Comparison of ENCODE assay signal across 22 cellular contexts in the genomic region with DNA sequence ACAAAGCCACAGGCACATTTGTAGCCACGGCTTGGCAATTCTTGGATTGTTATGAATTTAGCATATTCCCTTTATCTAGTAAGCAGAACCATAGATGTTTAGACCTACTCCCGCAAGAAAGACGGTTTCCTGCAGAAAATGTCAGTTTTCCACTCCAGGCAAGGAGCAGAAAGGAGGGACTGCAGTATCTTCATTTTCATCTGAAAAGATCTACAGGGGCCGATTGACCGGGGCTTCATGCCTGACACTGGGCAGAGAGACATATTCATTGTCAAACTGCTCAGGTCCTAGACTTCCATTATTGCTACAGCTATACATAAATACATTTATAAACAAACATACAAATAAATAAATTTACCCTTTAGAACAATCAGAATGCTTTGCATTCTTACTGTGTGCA.
DNase-seq lines count a peak whose midpoint lies in the region; TF ChIP-seq lines count a peak whose summit lies in the region.
"Had no signal": no experiment of that assay in that cellular context is flagged by ENCODE, and none has a peak within 500 bp of the region (broad histone marks: within the 10 kb centered on the region; RNA-seq: fewer than 3 reads in every experiment).

No MANE protein-coding gene starts in this region.

- H3K9me3 ChIP-seq in HUES48 (ENCODE audit: control insufficient read depth, insufficient read depth, low read length) (no peaks in the 10 kb centered on the region), iPS-20b (ENCODE audit: insufficient read depth, low read depth, low read length) (no peaks in the 10 kb centered on the region), neuronal stem cell (replicated peaks in 1 of 2; ENCODE audit: control insufficient read depth in 2 of 2, insufficient read depth in 1 of 2, low read depth in 1 of 2, low read length in 2 of 2) (no peaks in the 10 kb centered on the region), thyroid gland (no peaks in the 10 kb centered on the region)
- H3K9me3 ChIP-seq: BE2C; BLaER1 treated with 17β-estradiol and CSF1 and Interleukin-3, amounts not matched to agents 10 nM and 100 nM; HAP-1 had no signal

- H3K9ac ChIP-seq in HUES48 (ENCODE audit: low read depth, low read length) (no peak overlapping the region), iPS-20b (ENCODE audit: low read depth, low read length) (no peak overlapping the region), neuronal stem cell (ENCODE audit: low read depth, low read length, poor library complexity) (no peak overlapping the region)
- H3K9ac ChIP-seq: BLaER1 treated with 17β-estradiol and CSF1 and Interleukin-3, amounts not matched to agents 10 nM and 100 nM; GM23248 had no signal

- H4K8ac ChIP-seq in neuronal stem cell (ENCODE audit: low read depth, low read length) = no peak overlapping the region

- H2BK120ac ChIP-seq in neuronal stem cell (ENCODE audit: low read depth, low read length) = no peak overlapping the region

- H3K4me3 ChIP-seq in HUES48 (ENCODE audit: low read depth, low read length) (no peak overlapping the region), iPS-20b (ENCODE audit: low read length) (peak overlapping the region; percentile 29; the same call in 1 of the 2 replicates), neuronal stem cell (ENCODE audit: low read length in 2 of 2) (no peak overlapping the region), thyroid gland (replicated peaks in 1 of 3) (no peak overlapping the region)
- H3K4me3 ChIP-seq: BLaER1 treated with 17β-estradiol and CSF1 and Interleukin-3, amounts not matched to agents 10 nM and 100 nM; GM12878; GM23248; HAP-1 had no signal

- no CpG with 5 or more reads among the region's 5 CpGs for WGBS in neuronal stem cell (ENCODE audit: extremely low coverage in 2 of 2, insufficient read length in 2 of 2, insufficient replicate concordance in 1 of 2), 2 donors
- 79 to 87% methylated on average over 5 of the region's 5 CpGs for WGBS in thyroid gland, 2 donors

- no peak overlapping the region for H2BK15ac ChIP-seq in neuronal stem cell (ENCODE audit: low read length)

- H3K36me3 Mint-ChIP-seq in neural crest cell (ENCODE audit: low read depth) = no peaks in the 10 kb centered on the region
- H3K36me3 Mint-ChIP-seq: CD14-positive monocyte had no signal

- no peaks in the 10 kb centered on the region for H3K9me3 Mint-ChIP-seq in neural crest cell
- H3K9me3 Mint-ChIP-seq: CD4-positive, alpha-beta T cell; CD8-positive, alpha-beta memory T cell had no signal

- H3K18ac ChIP-seq in neuronal stem cell (ENCODE audit: low read length) = no peak overlapping the region

- peak overlapping the region; percentile 39 for H3K27ac Mint-ChIP-seq in neural crest cell (ENCODE audit: unreplicated experiment)
- H3K27ac Mint-ChIP-seq: CD14-positive monocyte; CD4-positive, alpha-beta T cell; CD8-positive, alpha-beta memory T cell; HFFc6 had no signal

- peaks cover 6% of the 10 kb centered on the region for H3K4me1 Mint-ChIP-seq in neural crest cell
- H3K4me1 Mint-ChIP-seq: CD14-positive monocyte had no signal

- H2BK12ac ChIP-seq in neuronal stem cell (ENCODE audit: low read length) = no peak overlapping the region

- no peak overlapping the region for H4K91ac ChIP-seq in neuronal stem cell (ENCODE audit: low read depth, low read length, poor library complexity)

- H3K4me2 ChIP-seq in neuronal stem cell (ENCODE audit: insufficient read depth, low read length, poor library complexity, severe bottlenecking) = no peak overlapping the region
- H3K4me2 ChIP-seq: BLaER1 treated with 17β-estradiol and CSF1 and Interleukin-3, amounts not matched to agents 10 nM and 100 nM had no signal

- TF ChIP-seq POLR2A in thyroid gland (IDR thresholded peaks at IDR 0.05) = no peak

- no peak overlapping the region for H2AK5ac ChIP-seq in neuronal stem cell (ENCODE audit: low read depth, low read length)

- no peak overlapping the region for H3K4ac ChIP-seq in neuronal stem cell (ENCODE audit: low read length)

- TF ChIP-seq CTCF in neural crest cell (conservative IDR thresholded peaks at IDR 0.05) (no peak), thyroid gland (IDR thresholded peaks at IDR 0.05) (no peak)

- intact Hi-C loops in thyroid gland (cut with DNase I) = no loop called here

- H3K27me3 ChIP-seq in HUES48 (ENCODE audit: control insufficient read depth, insufficient read depth, low read length) (no peaks in the 10 kb centered on the region), iPS-20b (ENCODE audit: insufficient read depth, low read length) (no peaks in the 10 kb centered on the region), neuronal stem cell (ENCODE audit: control insufficient read depth in 3 of 3, insufficient read depth in 3 of 3, low read depth in 1 of 3, low read length in 3 of 3) (no peaks in the 10 kb centered on the region), thyroid gland (no peaks in the 10 kb centered on the region)
- H3K27me3 ChIP-seq: BE2C; BLaER1 treated with 17β-estradiol and CSF1 and Interleukin-3, amounts not matched to agents 10 nM and 100 nM had no signal

- H3K4me1 ChIP-seq in HUES48 (ENCODE audit: control insufficient read depth, insufficient read depth, low read length) (peaks cover 10% of the 10 kb centered on the region; the same call in 1 of the 2 replicates), iPS-20b (ENCODE audit: insufficient read depth, low read length) (peaks cover 15% of the 10 kb centered on the region; the same call in 1 of the 2 replicates), neuronal stem cell (ENCODE audit: control insufficient read depth in 2 of 2, insufficient read depth in 1 of 2, low read depth in 1 of 2, low read length in 2 of 2) (peaks cover 3 to 19% of the 10 kb centered on the region in 2 donors), thyroid gland (no peaks in the 10 kb centered on the region)
- H3K4me1 ChIP-seq: BE2C, HAP-1 had no signal

- peaks cover 6% of the 10 kb centered on the region for H3K27me3 Mint-ChIP-seq in neural crest cell (ENCODE audit: low read depth)
- H3K27me3 Mint-ChIP-seq: CD4-positive, alpha-beta T cell; CD8-positive, alpha-beta memory T cell had no signal

- H3K4me3 Mint-ChIP-seq in neural crest cell = no peak overlapping the region
- H3K4me3 Mint-ChIP-seq: CD14-positive monocyte; CD4-positive, alpha-beta T cell; CD8-positive, alpha-beta memory T cell; HFFc6 had no signal

- H3K79me1 ChIP-seq in neuronal stem cell (ENCODE audit: low read depth, low read length) = no peaks in the 10 kb centered on the region

- no peak overlapping the region for H3K14ac ChIP-seq in neuronal stem cell (ENCODE audit: low read length)

- peak overlapping the region; percentile 45 for H2AFZ ChIP-seq in neuronal stem cell (ENCODE audit: low read length)
- H2AFZ ChIP-seq: GM23248 had no signal

- H3K36me3 ChIP-seq in HUES48 (ENCODE audit: control insufficient read depth, insufficient read depth, low read length) (no peaks in the 10 kb centered on the region), iPS-20b (ENCODE audit: insufficient read depth, low read depth, low read length) (no peaks in the 10 kb centered on the region), neuronal stem cell (replicated peaks in 1 of 2; ENCODE audit: control insufficient read depth in 2 of 2, insufficient read depth in 2 of 2, low read length in 2 of 2) (no peaks in the 10 kb centered on the region), thyroid gland (no peaks in the 10 kb centered on the region)
- H3K36me3 ChIP-seq: BE2C; BLaER1 treated with 17β-estradiol and CSF1 and Interleukin-3, amounts not matched to agents 10 nM and 100 nM; HAP-1 had no signal

- no peak overlapping the region for H2BK5ac ChIP-seq in neuronal stem cell (ENCODE audit: low read length)

- H3K27ac ChIP-seq in HUES48 (ENCODE audit: low read depth, low read length) = peak overlapping the region; percentile 59
- H3K27ac ChIP-seq in iPS-20b (ENCODE audit: low read length) = no peak overlapping the region
- H3K27ac ChIP-seq in neuronal stem cell (replicated peaks; ENCODE audit: low read length) = no peak overlapping the region
- H3K27ac ChIP-seq in thyroid gland = no peak overlapping the region
- H3K27ac ChIP-seq: BLaER1 treated with 17β-estradiol and CSF1 and Interleukin-3, amounts not matched to agents 10 nM and 100 nM; GM23248 had no signal

- no peak overlapping the region for H3K23ac ChIP-seq in neuronal stem cell (ENCODE audit: low read depth, low read length, poor library complexity)

- DNase-seq in neural crest cell (ENCODE audit: low read depth, low spot score) (no peak), neuronal stem cell (ENCODE audit: low spot score) (no peak), thyroid gland (no peak), retina (no peak), NCI-H2227 treated with DMSO at 0.1 percent for 48 hours (lab: John Stamatoyannopoulos, UW) (no peak)
- DNase-seq in stimulated activated naive CD4-positive, alpha-beta T cell treated with Interleukin-2 at 50 U/mL for 16 hours (lab: John Stamatoyannopoulos, UW) = no peak
- DNase-seq: AML-193; BE2C; CD4-positive, alpha-beta T cell; CD8-positive, alpha-beta memory T cell; DMS 273 treated with DMSO at 0.1 percent for 48 hours; DMS79; EL; GDM1; GM23248; HFFc6 had no signal
